1 cellular context compared by ENCODE assay signal in the genomic region with DNA sequence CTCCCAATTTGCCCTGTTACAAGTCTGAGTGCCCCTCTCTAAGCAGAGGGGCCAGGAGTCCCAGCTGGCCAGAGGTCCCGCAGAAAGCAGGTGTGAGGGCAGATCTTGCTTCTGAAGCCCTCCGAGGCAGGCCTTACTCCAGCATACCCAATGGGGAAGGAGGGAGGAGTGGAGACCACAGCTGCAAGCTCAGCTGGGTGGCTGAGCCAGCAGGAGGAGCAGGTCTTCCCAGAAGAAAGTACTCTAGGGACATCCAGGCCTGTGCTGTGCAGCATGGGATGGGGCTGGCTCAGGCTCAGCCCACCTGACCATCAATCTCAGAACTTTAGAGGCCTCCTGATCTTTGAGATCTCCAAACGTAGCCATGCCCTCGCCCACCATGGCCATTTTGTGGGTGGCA.
TF ChIP-seq lines count a peak whose summit lies in the region.

No MANE protein-coding gene starts in this region.

TF ChIP-seq in SK-N-SH treated with all-trans-retinoic acid at 6 μM for 48 hours, 23 proteins besides CTCF, POLR2A, EP300 and RAD21 (continued from another document):
- TF ChIP-seq, protein P1, sequence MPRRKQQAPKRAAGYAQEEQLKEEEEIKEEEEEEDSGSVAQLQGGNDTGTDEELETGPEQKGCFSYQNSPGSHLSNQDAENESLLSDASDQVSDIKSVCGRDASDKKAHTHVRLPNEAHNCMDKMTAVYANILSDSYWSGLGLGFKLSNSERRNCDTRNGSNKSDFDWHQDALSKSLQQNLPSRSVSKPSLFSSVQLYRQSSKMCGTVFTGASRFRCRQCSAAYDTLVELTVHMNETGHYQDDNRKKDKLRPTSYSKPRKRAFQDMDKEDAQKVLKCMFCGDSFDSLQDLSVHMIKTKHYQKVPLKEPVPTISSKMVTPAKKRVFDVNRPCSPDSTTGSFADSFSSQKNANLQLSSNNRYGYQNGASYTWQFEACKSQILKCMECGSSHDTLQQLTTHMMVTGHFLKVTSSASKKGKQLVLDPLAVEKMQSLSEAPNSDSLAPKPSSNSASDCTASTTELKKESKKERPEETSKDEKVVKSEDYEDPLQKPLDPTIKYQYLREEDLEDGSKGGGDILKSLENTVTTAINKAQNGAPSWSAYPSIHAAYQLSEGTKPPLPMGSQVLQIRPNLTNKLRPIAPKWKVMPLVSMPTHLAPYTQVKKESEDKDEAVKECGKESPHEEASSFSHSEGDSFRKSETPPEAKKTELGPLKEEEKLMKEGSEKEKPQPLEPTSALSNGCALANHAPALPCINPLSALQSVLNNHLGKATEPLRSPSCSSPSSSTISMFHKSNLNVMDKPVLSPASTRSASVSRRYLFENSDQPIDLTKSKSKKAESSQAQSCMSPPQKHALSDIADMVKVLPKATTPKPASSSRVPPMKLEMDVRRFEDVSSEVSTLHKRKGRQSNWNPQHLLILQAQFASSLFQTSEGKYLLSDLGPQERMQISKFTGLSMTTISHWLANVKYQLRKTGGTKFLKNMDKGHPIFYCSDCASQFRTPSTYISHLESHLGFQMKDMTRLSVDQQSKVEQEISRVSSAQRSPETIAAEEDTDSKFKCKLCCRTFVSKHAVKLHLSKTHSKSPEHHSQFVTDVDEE (CRISPR knock-in tag; IDR thresholded peaks at IDR 0.05) = no peak
- TF ChIP-seq TOX (CRISPR knock-in tag; IDR thresholded peaks at IDR 0.05; ENCODE audit: borderline replicate concordance) (no peak), BACH2 (CRISPR knock-in tag; IDR thresholded peaks at IDR 0.05; ENCODE audit: borderline replicate concordance) (no peak), ZNF565 (CRISPR knock-in tag; conservative IDR thresholded peaks at IDR 0.05; ENCODE audit: low read depth) (no peak), ZFP30 (CRISPR knock-in tag; IDR thresholded peaks at IDR 0.05) (no peak)
- TF ChIP-seq, protein P2, sequence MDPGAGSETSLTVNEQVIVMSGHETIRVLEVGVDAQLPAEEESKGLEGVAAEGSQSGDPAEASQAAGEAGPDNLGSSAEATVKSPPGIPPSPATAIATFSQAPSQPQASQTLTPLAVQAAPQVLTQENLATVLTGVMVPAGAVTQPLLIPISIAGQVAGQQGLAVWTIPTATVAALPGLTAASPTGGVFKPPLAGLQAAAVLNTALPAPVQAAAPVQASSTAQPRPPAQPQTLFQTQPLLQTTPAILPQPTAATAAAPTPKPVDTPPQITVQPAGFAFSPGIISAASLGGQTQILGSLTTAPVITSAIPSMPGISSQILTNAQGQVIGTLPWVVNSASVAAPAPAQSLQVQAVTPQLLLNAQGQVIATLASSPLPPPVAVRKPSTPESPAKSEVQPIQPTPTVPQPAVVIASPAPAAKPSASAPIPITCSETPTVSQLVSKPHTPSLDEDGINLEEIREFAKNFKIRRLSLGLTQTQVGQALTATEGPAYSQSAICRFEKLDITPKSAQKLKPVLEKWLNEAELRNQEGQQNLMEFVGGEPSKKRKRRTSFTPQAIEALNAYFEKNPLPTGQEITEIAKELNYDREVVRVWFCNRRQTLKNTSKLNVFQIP (CRISPR knock-in tag; IDR thresholded peaks at IDR 0.05; ENCODE audit: borderline replicate concordance, low read depth) = no peak
TF ChIP-seq in SK-N-SH treated with all-trans-retinoic acid at 6 μM for 48 hours: peak in this region for 0.
